ENCODE assay signal across 17 cellular contexts in the genomic region with DNA sequence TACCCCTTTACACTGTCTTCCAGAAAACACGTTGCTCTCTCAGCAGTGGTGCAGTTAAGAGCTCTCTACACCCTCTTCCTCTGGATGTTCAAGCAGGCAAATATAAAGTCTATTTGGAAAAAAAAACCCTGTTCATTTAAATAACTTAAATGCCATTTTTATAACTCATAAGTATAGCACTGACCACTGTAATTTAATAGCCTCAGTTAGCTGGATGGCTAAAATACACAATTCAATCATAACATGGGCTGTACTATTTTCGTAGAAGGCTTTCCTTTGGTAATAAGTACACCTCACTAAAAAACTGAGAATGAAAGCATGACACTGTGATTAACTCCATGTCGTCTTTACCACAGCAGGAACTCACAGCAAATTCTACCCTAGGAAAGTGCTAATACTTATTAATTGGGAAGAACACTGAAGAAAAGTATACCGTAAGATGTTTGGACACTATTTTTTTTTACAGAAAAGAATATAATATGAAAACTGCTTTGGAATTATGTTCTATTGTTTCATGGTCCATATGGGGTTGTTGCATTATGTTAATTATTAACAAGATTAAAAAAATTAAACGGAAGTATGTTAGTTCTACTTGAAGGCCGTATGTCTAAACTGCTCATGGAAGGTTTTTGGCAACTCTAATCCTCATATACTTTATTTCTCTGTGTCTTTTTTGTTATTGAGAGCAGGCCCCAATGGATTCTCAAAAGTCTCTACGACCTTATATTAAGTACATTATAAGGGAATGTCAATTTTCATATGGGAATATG.
DNase-seq lines count a peak whose midpoint lies in the region; ATAC-seq and TF ChIP-seq lines count a peak whose summit lies in the region.
"Had no signal": no experiment of that assay in that cellular context is flagged by ENCODE, and none has a peak within 500 bp of the region (broad histone marks: within the 10 kb centered on the region; RNA-seq: fewer than 3 reads in every experiment).

No MANE protein-coding gene starts in this region.

- peaks cover 30% of the 10 kb centered on the region for H3K4me1 ChIP-seq in ACC112 (ENCODE audit: control insufficient read depth, insufficient read depth, low read length, unreplicated experiment)
- H3K4me1 ChIP-seq: prostate gland had no signal

- peak overlapping the region; percentile 48 for H2AFZ ChIP-seq in ACC112 (ENCODE audit: low read length, unreplicated experiment)

- DNase-seq in HT1080 (ENCODE audit: low read depth), result peak; percentile 28
- DNase-seq in astrocyte of the hippocampus (ENCODE audit: low read depth, low spot score), result peak; percentile 32
- peak; percentile 82 for DNase-seq in iris pigment epithelial cell (ENCODE audit: low read depth)
- DNase-seq in NCI-H2081 (lab: John Stamatoyannopoulos, UW), result no peak
- no peak for DNase-seq in NCI-H748 treated with DMSO at 0.1 percent for 48 hours (lab: John Stamatoyannopoulos, UW)
- DNase-seq in GM20000 (ENCODE audit: low spot score), result no peak
- DNase-seq: activated CD4-positive, alpha-beta T cell treated with anti-CD3 and anti-CD28 coated beads, Interleukin-2, amount 10 ng/mL, durations not matched to agents 24 days and 14 days; activated T-cell treated with anti-CD3 and anti-CD28 coated beads for 4 hours; COR-L47; head of caudate nucleus; SHP77 treated with DMSO at 0.1 percent for 48 hours; stimulated activated CD4-positive, alpha-beta T cell treated with anti-CD3 and anti-CD28 coated beads, Interleukin-1b, Interleukin-23, amount 100 ng/mL, for 48 hours; T1000 had no signal

- H3K36me3 ChIP-seq in ACC112 (ENCODE audit: insufficient read depth, low read length), result no peaks in the 10 kb centered on the region
- H3K36me3 ChIP-seq: prostate gland, thoracic aorta had no signal

- H3K27me3 ChIP-seq in ACC112 (ENCODE audit: insufficient read depth, low read length), result no peaks in the 10 kb centered on the region

- no peak for TF ChIP-seq CTCF in GM20000 (IDR thresholded peaks at IDR 0.05; ENCODE audit: extremely low read depth, missing control alignments)

- H3K27ac ChIP-seq in ACC112 (ENCODE audit: low read depth, low read length), result peak overlapping the region; percentile 31; the same call in 1 of the 2 replicates
- H3K27ac ChIP-seq: prostate gland, thoracic aorta had no signal

- ATAC-seq in HG02588 (IDR thresholded peaks at IDR 0.05; ENCODE audit: unreplicated experiment), result no peak

- H3K79me2 ChIP-seq in ACC112 (ENCODE audit: control insufficient read depth, insufficient read depth, low read length, unreplicated experiment), result no peaks in the 10 kb centered on the region

- no peak overlapping the region for H3K4me3 ChIP-seq in ACC112 (ENCODE audit: low read depth, low read length)
- H3K4me3 ChIP-seq: prostate gland, thoracic aorta had no signal

Comparison
In these comparisons a context has a peak if more than half of its experiments do, and no peak if none do; other contexts are left out.
1. DNase-seq: peak in HT1080 (single experiment), astrocyte of the hippocampus (single experiment) and iris pigment epithelial cell (single experiment); none in NCI-H2081 (0 of 2), NCI-H748 treated with DMSO at 0.1 percent for 48 hours (single experiment) and GM20000 (single experiment).